Comparison of ENCODE assay signal across 25 cellular contexts in genomic region chr10:124029559-124029958, GRCh38.
"Had no signal": no experiment of that assay in that cellular context is flagged by ENCODE, and none has a peak within 500 bp of the region (broad histone marks: within the 10 kb centered on the region; RNA-seq: fewer than 3 reads in every experiment).

No MANE protein-coding gene starts in this region.

- DNase-seq: activated B cell treated with CpG ODN at 0.5 μM for 24 hours; activated CD4-positive, alpha-beta T cell treated with anti-CD3 and anti-CD28 coated beads for 1 hour; activated CD4-positive, alpha-beta T cell treated with anti-CD3 and anti-CD28 coated beads, Interleukin-2, amount 10 ng/mL, durations not matched to agents 24 days and 14 days; activated CD4-positive, alpha-beta T cell treated with anti-CD3 and anti-CD28 coated beads, Interleukin-2, amount 50 U/mL, for 48 hours; activated CD8-positive, alpha-beta memory T cell treated with anti-CD3 and anti-CD28 coated beads, Interleukin-2, amount 10 ng/mL, durations not matched to agents 7 days and 5 days; activated effector memory CD4-positive, alpha-beta T cell treated with anti-CD3 and anti-CD28 coated beads, Interleukin-2, amount 50 U/mL, for 16 hours; activated naive CD4-positive, alpha-beta T cell treated with Interleukin-2 at 50 U/mL for 16 hours; activated naive CD8-positive, alpha-beta T cell treated with anti-CD3 and anti-CD28 coated beads, Interleukin-2, amount 50 U/mL, for 24 hours; activated T-cell treated with anti-CD3 and anti-CD28 coated beads, Interleukin-2, amount 50 U/mL, for 24 hours; amniotic stem cell; body of pancreas; MG63; NCI-H1105; NCI-H146; NCI-H187 treated with DMSO at 0.1 percent for 48 hours; NCI-H2081 treated with DMSO at 0.1 percent for 48 hours; NCI-H446; NCI-H524; Peyer's patch; SHP77; T-helper 17 cell; T-helper 9 cell had no signal

- H3K4me3 ChIP-seq: ascending aorta, body of pancreas, MG63, Peyer's patch, SJSA1 had no signal

- H3K36me3 ChIP-seq: Peyer's patch, SJSA1 had no signal

- FAIRE-seq: TTC549 had no signal

- H3K4me1 ChIP-seq: body of pancreas, SJSA1 had no signal

- H3K9me3 ChIP-seq: ascending aorta, body of pancreas, MG63, Peyer's patch, SJSA1 had no signal

- H3K27me3 ChIP-seq: ascending aorta, body of pancreas, MG63, Peyer's patch, SJSA1 had no signal

- H3K27ac ChIP-seq: ascending aorta, body of pancreas, Peyer's patch, SJSA1 had no signal
